In genomic region chr9:38362912-38363588, GRCh38 we compare ENCODE assay signal across 1 cellular context.
A peak's percentile ranks its signal among the peaks of the same experiment; 100 is the strongest.
TF ChIP-seq lines count a peak whose summit lies in the region.

No MANE protein-coding gene starts in this region.

TF ChIP-seq in K562, 482 proteins besides CTCF, POLR2A, EP300 and RAD21 (continued from another document and continues in another):
- TF ChIP-seq, protein P1, sequence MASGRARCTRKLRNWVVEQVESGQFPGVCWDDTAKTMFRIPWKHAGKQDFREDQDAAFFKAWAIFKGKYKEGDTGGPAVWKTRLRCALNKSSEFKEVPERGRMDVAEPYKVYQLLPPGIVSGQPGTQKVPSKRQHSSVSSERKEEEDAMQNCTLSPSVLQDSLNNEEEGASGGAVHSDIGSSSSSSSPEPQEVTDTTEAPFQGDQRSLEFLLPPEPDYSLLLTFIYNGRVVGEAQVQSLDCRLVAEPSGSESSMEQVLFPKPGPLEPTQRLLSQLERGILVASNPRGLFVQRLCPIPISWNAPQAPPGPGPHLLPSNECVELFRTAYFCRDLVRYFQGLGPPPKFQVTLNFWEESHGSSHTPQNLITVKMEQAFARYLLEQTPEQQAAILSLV (tag; IDR thresholded peaks at IDR 0.05), result no peak
- TF ChIP-seq RBBP5 (IDR thresholded peaks at IDR 0.05; ENCODE audit: borderline replicate concordance, insufficient read depth, low read length, poor library complexity, severe bottlenecking), result no peak
- no peak for TF ChIP-seq ATF1 (CRISPR knock-in tag; IDR thresholded peaks at IDR 0.05)
- 0 out of 2 replicates have a peak, but pooled peaks have one; percentile 11 for TF ChIP-seq ATF1 (tag; IDR thresholded peaks at IDR 0.05)
- TF ChIP-seq, protein P2, sequence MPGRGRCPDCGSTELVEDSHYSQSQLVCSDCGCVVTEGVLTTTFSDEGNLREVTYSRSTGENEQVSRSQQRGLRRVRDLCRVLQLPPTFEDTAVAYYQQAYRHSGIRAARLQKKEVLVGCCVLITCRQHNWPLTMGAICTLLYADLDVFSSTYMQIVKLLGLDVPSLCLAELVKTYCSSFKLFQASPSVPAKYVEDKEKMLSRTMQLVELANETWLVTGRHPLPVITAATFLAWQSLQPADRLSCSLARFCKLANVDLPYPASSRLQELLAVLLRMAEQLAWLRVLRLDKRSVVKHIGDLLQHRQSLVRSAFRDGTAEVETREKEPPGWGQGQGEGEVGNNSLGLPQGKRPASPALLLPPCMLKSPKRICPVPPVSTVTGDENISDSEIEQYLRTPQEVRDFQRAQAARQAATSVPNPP (IDR thresholded peaks at IDR 0.05; ENCODE audit: borderline replicate concordance, insufficient read depth, insufficient read length), result no peak
- TF ChIP-seq, protein P3, sequence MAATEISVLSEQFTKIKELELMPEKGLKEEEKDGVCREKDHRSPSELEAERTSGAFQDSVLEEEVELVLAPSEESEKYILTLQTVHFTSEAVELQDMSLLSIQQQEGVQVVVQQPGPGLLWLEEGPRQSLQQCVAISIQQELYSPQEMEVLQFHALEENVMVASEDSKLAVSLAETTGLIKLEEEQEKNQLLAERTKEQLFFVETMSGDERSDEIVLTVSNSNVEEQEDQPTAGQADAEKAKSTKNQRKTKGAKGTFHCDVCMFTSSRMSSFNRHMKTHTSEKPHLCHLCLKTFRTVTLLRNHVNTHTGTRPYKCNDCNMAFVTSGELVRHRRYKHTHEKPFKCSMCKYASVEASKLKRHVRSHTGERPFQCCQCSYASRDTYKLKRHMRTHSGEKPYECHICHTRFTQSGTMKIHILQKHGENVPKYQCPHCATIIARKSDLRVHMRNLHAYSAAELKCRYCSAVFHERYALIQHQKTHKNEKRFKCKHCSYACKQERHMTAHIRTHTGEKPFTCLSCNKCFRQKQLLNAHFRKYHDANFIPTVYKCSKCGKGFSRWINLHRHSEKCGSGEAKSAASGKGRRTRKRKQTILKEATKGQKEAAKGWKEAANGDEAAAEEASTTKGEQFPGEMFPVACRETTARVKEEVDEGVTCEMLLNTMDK (IDR thresholded peaks at IDR 0.05; ENCODE audit: borderline replicate concordance, insufficient read depth, low read depth, low read length, poor library complexity, severe bottlenecking), result no peak
- peak in 1 of 2 experiments; percentile 46; a peak in 1 of 4 replicates for TF ChIP-seq FOXK2 (conservative IDR thresholded peaks at IDR 0.05 in 1 of 2, IDR thresholded peaks at IDR 0.05 in 1 of 2; ENCODE audit: low read depth in 2 of 2)
- no peak for TF ChIP-seq SREBF2 (CRISPR knock-in tag; IDR thresholded peaks at IDR 0.05)
- no peak for TF ChIP-seq TCF3 (CRISPR knock-in tag; IDR thresholded peaks at IDR 0.05)
- TF ChIP-seq ILK (tag; IDR thresholded peaks at IDR 0.05; ENCODE audit: borderline replicate concordance, low read depth), result no peak
- 0 out of 2 replicates have a peak, but pooled peaks have one; percentile 3 for TF ChIP-seq MAFK (IDR thresholded peaks at IDR 0.05; ENCODE audit: low read length)
- no peak for TF ChIP-seq RFX7 (CRISPR knock-in tag; IDR thresholded peaks at IDR 0.05)
- no peak for TF ChIP-seq FOXA1 (IDR thresholded peaks at IDR 0.05; ENCODE audit: borderline replicate concordance)
- no peak for TF ChIP-seq NEUROD1 (IDR thresholded peaks at IDR 0.05; ENCODE audit: borderline replicate concordance, low read depth, low read length, partially characterized antibody)
- TF ChIP-seq NCOA2 (IDR thresholded peaks at IDR 0.05; ENCODE audit: partially characterized antibody in 2 of 2), result no peak
- no peak for TF ChIP-seq CBFB (CRISPR knock-in tag; IDR thresholded peaks at IDR 0.05)
- TF ChIP-seq, protein P4, sequence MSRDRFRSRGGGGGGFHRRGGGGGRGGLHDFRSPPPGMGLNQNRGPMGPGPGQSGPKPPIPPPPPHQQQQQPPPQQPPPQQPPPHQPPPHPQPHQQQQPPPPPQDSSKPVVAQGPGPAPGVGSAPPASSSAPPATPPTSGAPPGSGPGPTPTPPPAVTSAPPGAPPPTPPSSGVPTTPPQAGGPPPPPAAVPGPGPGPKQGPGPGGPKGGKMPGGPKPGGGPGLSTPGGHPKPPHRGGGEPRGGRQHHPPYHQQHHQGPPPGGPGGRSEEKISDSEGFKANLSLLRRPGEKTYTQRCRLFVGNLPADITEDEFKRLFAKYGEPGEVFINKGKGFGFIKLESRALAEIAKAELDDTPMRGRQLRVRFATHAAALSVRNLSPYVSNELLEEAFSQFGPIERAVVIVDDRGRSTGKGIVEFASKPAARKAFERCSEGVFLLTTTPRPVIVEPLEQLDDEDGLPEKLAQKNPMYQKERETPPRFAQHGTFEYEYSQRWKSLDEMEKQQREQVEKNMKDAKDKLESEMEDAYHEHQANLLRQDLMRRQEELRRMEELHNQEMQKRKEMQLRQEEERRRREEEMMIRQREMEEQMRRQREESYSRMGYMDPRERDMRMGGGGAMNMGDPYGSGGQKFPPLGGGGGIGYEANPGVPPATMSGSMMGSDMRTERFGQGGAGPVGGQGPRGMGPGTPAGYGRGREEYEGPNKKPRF (IDR thresholded peaks at IDR 0.05; ENCODE audit: low read depth, low read length), result no peak
- TF ChIP-seq ZNF174 (CRISPR knock-in tag; IDR thresholded peaks at IDR 0.05), result no peak
- TF ChIP-seq ZNF77 (CRISPR knock-in tag; IDR thresholded peaks at IDR 0.05), result no peak
- TF ChIP-seq, protein P5, sequence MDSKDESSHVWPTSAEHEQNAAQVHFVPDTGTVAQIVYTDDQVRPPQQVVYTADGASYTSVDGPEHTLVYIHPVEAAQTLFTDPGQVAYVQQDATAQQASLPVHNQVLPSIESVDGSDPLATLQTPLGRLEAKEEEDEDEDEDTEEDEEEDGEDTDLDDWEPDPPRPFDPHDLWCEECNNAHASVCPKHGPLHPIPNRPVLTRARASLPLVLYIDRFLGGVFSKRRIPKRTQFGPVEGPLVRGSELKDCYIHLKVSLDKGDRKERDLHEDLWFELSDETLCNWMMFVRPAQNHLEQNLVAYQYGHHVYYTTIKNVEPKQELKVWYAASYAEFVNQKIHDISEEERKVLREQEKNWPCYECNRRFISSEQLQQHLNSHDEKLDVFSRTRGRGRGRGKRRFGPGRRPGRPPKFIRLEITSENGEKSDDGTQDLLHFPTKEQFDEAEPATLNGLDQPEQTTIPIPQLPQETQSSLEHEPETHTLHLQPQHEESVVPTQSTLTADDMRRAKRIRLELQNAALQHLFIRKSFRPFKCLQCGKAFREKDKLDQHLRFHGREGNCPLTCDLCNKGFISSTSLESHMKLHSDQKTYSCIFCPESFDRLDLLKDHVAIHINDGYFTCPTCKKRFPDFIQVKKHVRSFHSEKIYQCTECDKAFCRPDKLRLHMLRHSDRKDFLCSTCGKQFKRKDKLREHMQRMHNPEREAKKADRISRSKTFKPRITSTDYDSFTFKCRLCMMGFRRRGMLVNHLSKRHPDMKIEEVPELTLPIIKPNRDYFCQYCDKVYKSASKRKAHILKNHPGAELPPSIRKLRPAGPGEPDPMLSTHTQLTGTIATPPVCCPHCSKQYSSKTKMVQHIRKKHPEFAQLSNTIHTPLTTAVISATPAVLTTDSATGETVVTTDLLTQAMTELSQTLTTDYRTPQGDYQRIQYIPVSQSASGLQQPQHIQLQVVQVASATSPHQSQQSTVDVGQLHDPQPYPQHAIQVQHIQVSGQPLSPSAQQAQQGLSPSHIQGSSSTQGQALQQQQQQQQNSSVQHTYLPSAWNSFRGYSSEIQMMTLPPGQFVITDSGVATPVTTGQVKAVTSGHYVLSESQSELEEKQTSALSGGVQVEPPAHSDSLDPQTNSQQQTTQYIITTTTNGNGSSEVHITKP (IDR thresholded peaks at IDR 0.05; ENCODE audit: partially characterized antibody), result no peak
- 0 out of 2 replicates have a peak, but pooled peaks have one; percentile 0 for TF ChIP-seq MYBL2 (IDR thresholded peaks at IDR 0.05; ENCODE audit: low read depth)
- TF ChIP-seq MYBL2 (CRISPR knock-in tag; IDR thresholded peaks at IDR 0.05; ENCODE audit: borderline replicate concordance), result no peak
- no peak for TF ChIP-seq MECOM (CRISPR knock-in tag; IDR thresholded peaks at IDR 0.05)
- TF ChIP-seq FOXJ2 (tag; IDR thresholded peaks at IDR 0.05), result no peak
- no peak for TF ChIP-seq STAT6 (CRISPR knock-in tag; IDR thresholded peaks at IDR 0.05)
- TF ChIP-seq ZBTB8A (IDR thresholded peaks at IDR 0.05; ENCODE audit: partially characterized antibody), result no peak
- TF ChIP-seq TEAD1 (CRISPR knock-in tag; IDR thresholded peaks at IDR 0.05), result no peak
- no peak for TF ChIP-seq ZNF431 (CRISPR knock-in tag; IDR thresholded peaks at IDR 0.05)
- TF ChIP-seq HNRNPK (IDR thresholded peaks at IDR 0.05; ENCODE audit: low read depth, low read length, poor library complexity, severe bottlenecking), result no peak
- TF ChIP-seq HMG20B (CRISPR knock-in tag; IDR thresholded peaks at IDR 0.05), result no peak
- TF ChIP-seq GATAD2A (IDR thresholded peaks at IDR 0.05), result no peak
- TF ChIP-seq MLX (CRISPR knock-in tag; conservative IDR thresholded peaks at IDR 0.05), result no peak
- TF ChIP-seq ZNF232 (CRISPR knock-in tag; IDR thresholded peaks at IDR 0.05), result no peak
- TF ChIP-seq NR4A1 (CRISPR knock-in tag; IDR thresholded peaks at IDR 0.05), result no peak
- no peak for TF ChIP-seq NR4A1 (tag; IDR thresholded peaks at IDR 0.05)
- no peak for TF ChIP-seq SMARCA5 (IDR thresholded peaks at IDR 0.05)
- no peak for TF ChIP-seq ZNF76 (CRISPR knock-in tag; IDR thresholded peaks at IDR 0.05; ENCODE audit: borderline replicate concordance)
- TF ChIP-seq CGGBP1 (CRISPR knock-in tag; IDR thresholded peaks at IDR 0.05), result no peak
- TF ChIP-seq HEY1 (CRISPR knock-in tag; IDR thresholded peaks at IDR 0.05; ENCODE audit: borderline replicate concordance), result no peak
- TF ChIP-seq ZNF695 (CRISPR knock-in tag; IDR thresholded peaks at IDR 0.05), result no peak
- TF ChIP-seq, protein P6, sequence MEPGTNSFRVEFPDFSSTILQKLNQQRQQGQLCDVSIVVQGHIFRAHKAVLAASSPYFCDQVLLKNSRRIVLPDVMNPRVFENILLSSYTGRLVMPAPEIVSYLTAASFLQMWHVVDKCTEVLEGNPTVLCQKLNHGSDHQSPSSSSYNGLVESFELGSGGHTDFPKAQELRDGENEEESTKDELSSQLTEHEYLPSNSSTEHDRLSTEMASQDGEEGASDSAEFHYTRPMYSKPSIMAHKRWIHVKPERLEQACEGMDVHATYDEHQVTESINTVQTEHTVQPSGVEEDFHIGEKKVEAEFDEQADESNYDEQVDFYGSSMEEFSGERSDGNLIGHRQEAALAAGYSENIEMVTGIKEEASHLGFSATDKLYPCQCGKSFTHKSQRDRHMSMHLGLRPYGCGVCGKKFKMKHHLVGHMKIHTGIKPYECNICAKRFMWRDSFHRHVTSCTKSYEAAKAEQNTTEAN (CRISPR knock-in tag; IDR thresholded peaks at IDR 0.05), result no peak
- no peak for TF ChIP-seq MEF2D (tag; conservative IDR thresholded peaks at IDR 0.05; ENCODE audit: low read depth)
- TF ChIP-seq ZNF263 (CRISPR knock-in tag; IDR thresholded peaks at IDR 0.05; ENCODE audit: borderline replicate concordance), result no peak
- peak; percentile 84; the same call in 1 of the 2 replicates for TF ChIP-seq STAG1 (CRISPR knock-in tag; IDR thresholded peaks at IDR 0.05; ENCODE audit: borderline replicate concordance)
- TF ChIP-seq BACH1 (tag; IDR thresholded peaks at IDR 0.05), result no peak
- TF ChIP-seq, protein P7, sequence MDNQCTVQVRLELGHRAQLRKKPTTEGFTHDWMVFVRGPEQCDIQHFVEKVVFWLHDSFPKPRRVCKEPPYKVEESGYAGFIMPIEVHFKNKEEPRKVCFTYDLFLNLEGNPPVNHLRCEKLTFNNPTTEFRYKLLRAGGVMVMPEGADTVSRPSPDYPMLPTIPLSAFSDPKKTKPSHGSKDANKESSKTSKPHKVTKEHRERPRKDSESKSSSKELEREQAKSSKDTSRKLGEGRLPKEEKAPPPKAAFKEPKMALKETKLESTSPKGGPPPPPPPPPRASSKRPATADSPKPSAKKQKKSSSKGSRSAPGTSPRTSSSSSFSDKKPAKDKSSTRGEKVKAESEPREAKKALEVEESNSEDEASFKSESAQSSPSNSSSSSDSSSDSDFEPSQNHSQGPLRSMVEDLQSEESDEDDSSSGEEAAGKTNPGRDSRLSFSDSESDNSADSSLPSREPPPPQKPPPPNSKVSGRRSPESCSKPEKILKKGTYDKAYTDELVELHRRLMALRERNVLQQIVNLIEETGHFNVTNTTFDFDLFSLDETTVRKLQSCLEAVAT (IDR thresholded peaks at IDR 0.05), result no peak
- no peak for TF ChIP-seq ZNF766 (CRISPR knock-in tag; conservative IDR thresholded peaks at IDR 0.05)
- TF ChIP-seq ZNF785 (CRISPR knock-in tag; IDR thresholded peaks at IDR 0.05), result no peak
